39 cellular contexts compared by ENCODE assay signal in the genomic region with DNA sequence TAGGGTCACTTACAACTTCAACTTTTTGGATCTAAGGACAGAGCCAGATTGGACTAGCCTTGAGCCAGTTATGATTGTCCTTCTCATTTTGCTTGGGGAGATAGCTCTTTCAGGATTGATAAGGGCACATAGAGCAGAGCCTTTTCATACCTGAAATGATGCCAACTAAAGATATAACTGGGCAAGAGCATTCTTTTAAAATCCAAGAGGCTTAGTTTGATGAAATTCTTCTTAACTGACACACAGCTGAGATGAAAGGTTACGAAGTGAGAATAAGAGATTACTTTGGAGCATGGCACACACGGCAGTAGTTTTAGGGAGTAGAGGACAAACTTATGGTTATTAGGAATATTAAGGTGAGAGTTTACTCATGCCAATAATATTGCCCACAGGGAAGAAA. TPM values are rescaled to one million over a fixed set of nuclear protein-coding genes. Genes with fewer than 3 reads are reported as not detected.
"Had no signal": no experiment of that assay in that cellular context is flagged by ENCODE, and none has a peak within 500 bp of the region (broad histone marks: within the 10 kb centered on the region; RNA-seq: fewer than 3 reads in every experiment).

No MANE protein-coding gene starts in this region.

- H3K36me3 ChIP-seq: brain microvascular endothelial cell, lower lobe of right lung, prostate gland, suprapubic skin, upper lobe of right lung, WERI-Rb-1 had no signal

- H3K4me3 ChIP-seq: heart right ventricle, lower lobe of right lung, prostate gland, stomach, suprapubic skin, tibial artery, upper lobe of right lung had no signal

- DNase-seq: activated CD4-positive, alpha-beta T cell treated with anti-CD3 and anti-CD28 coated beads for 1 hour; activated CD4-positive, alpha-beta T cell treated with anti-CD3 and anti-CD28 coated beads, Interleukin-2, amount 50 U/mL, for 1 hour; activated CD8-positive, alpha-beta memory T cell treated with anti-CD3 and anti-CD28 coated beads, Interleukin-2, amount 10 ng/mL, durations not matched to agents 7 days and 5 days; activated CD8-positive, alpha-beta T cell treated with anti-CD3 and anti-CD28 coated beads, Interleukin-2, amount 10 ng/mL, durations not matched to agents 7 days and 5 days; activated effector memory CD4-positive, alpha-beta T cell treated with Interleukin-2 at 50 U/mL for 16 hours; activated naive CD4-positive, alpha-beta T cell treated with Interleukin-2 at 50 U/mL for 16 hours; amniotic stem cell; brain microvascular endothelial cell; cortex of kidney; effector memory CD8-positive, alpha-beta T cell; foreskin keratinocyte; heart right ventricle; kidney glomerular epithelial cell; lower lobe of right lung; mesenchymal stem cell; natural killer cell; retina; small intestine; stimulated activated CD4-positive, alpha-beta T cell treated with anti-CD3 and anti-CD28 coated beads, Interleukin-1b, Interleukin-23, amount 100 ng/mL, for 48 hours; stimulated activated CD4-positive, alpha-beta T cell treated with anti-CD3 and anti-CD28 coated beads, Interleukin-4, amount 100 ng/mL, for 4 hours; stimulated activated CD8-positive, alpha-beta memory T cell treated with anti-CD3 and anti-CD28 coated beads, Interleukin-4, amount 100 ng/mL, for 48 hours; stomach; SW 1271; T-helper 9 cell; tibial artery; upper lobe of right lung; WERI-Rb-1 had no signal

- H3K27ac Mint-ChIP-seq: activated CD8-positive, alpha-beta memory T cell treated with anti-CD3 and anti-CD28 coated beads, Interleukin-2, amount 10 ng/mL, durations not matched to agents 7 days and 5 days; activated CD8-positive, alpha-beta T cell treated with anti-CD3 and anti-CD28 coated beads, Interleukin-2, amount 10 ng/mL, durations not matched to agents 7 days and 5 days; activated naive CD8-positive, alpha-beta T cell; effector memory CD8-positive, alpha-beta T cell; natural killer cell; stimulated activated memory B cell treated with anti-CD40 and anti-IgM and Interleukin-4, amounts not matched to agents 10 μg/mL and 1 μg/mL and 100 μg/mL, for 72 hours; T-helper 1 cell treated with Interleukin-12 subunit alpha and Interleukin-12 subunit beta and Interleukin-4 antibody, amounts not matched to agents 30 μg/mL and 1 μg/mL, for 36 hours had no signal

- H3K27me3 ChIP-seq: brain microvascular endothelial cell, foreskin keratinocyte, heart right ventricle, stomach, suprapubic skin, tibial artery, upper lobe of right lung had no signal

- H3K9me3 Mint-ChIP-seq: effector memory CD8-positive, alpha-beta T cell; natural killer cell; stimulated activated memory B cell treated with anti-CD40 and anti-IgM and Interleukin-4, amounts not matched to agents 10 μg/mL and 1 μg/mL and 100 μg/mL, for 72 hours had no signal

- H3K4me1 Mint-ChIP-seq: activated CD8-positive, alpha-beta memory T cell treated with anti-CD3 and anti-CD28 coated beads, Interleukin-2, amount 10 ng/mL, durations not matched to agents 7 days and 5 days; natural killer cell had no signal

- H3K4me3 Mint-ChIP-seq: activated CD8-positive, alpha-beta memory T cell treated with anti-CD3 and anti-CD28 coated beads, Interleukin-2, amount 10 ng/mL, durations not matched to agents 7 days and 5 days; activated CD8-positive, alpha-beta T cell treated with anti-CD3 and anti-CD28 coated beads, Interleukin-2, amount 10 ng/mL, durations not matched to agents 7 days and 5 days; activated naive CD8-positive, alpha-beta T cell; effector memory CD8-positive, alpha-beta T cell; natural killer cell; stimulated activated memory B cell treated with anti-CD40 and anti-IgM and Interleukin-4, amounts not matched to agents 10 μg/mL and 1 μg/mL and 100 μg/mL, for 72 hours; T-helper 1 cell treated with Interleukin-12 subunit alpha and Interleukin-12 subunit beta and Interleukin-4 antibody, amounts not matched to agents 30 μg/mL and 1 μg/mL, for 36 hours had no signal

- H3K27ac ChIP-seq: brain microvascular endothelial cell, foreskin keratinocyte, heart right ventricle, lower lobe of right lung, prostate gland, stomach, suprapubic skin, tibial artery, upper lobe of right lung, WERI-Rb-1 had no signal

- H3K9me3 ChIP-seq: lower lobe of right lung, prostate gland, suprapubic skin, tibial artery, upper lobe of right lung had no signal

- H3K27me3 Mint-ChIP-seq: activated CD8-positive, alpha-beta memory T cell treated with anti-CD3 and anti-CD28 coated beads, Interleukin-2, amount 10 ng/mL, durations not matched to agents 7 days and 5 days; activated naive CD8-positive, alpha-beta T cell; stimulated activated memory B cell treated with anti-CD40 and anti-IgM and Interleukin-4, amounts not matched to agents 10 μg/mL and 1 μg/mL and 100 μg/mL, for 72 hours had no signal

- H3K4me1 ChIP-seq: foreskin keratinocyte, lower lobe of right lung, prostate gland, stomach, suprapubic skin, upper lobe of right lung had no signal

- FAIRE-seq: astrocyte, endothelial cell of umbilical vein, small intestine, TTC549 had no signal

- ATAC-seq: activated CD8-positive, alpha-beta memory T cell treated with anti-CD3 and anti-CD28 coated beads, Interleukin-2, amount 10 ng/mL, durations not matched to agents 7 days and 5 days; activated CD8-positive, alpha-beta T cell treated with anti-CD3 and anti-CD28 coated beads, Interleukin-2, amount 10 ng/mL, durations not matched to agents 7 days and 5 days; effector memory CD8-positive, alpha-beta T cell; foreskin keratinocyte; heart right ventricle; left lobe of liver; lower lobe of right lung; natural killer cell; sciatic nerve; stimulated activated memory B cell treated with anti-CD40 and anti-IgM and Interleukin-4, amounts not matched to agents 10 μg/mL and 1 μg/mL and 100 μg/mL, for 72 hours; upper lobe of right lung had no signal

RNA-seq across cellular contexts. Expression of a gene that starts 51.7 kb away (rescaled TPM):
- total RNA-seq: activated CD8-positive, alpha-beta T cell treated with anti-CD3 and anti-CD28 coated beads, Interleukin-2, amount 10 ng/mL, durations not matched to agents 7 days and 5 days; astrocyte; endothelial cell of umbilical vein; foreskin keratinocyte; left lobe of liver; lower lobe of right lung; natural killer cell; osteocyte; suprapubic skin; upper lobe of right lung had no signal
- polyA plus RNA-seq: endothelial cell of umbilical vein, esophagus, foreskin keratinocyte, stomach had no signal
